Comparison of ENCODE assay signal across 24 cellular contexts in the genomic region with DNA sequence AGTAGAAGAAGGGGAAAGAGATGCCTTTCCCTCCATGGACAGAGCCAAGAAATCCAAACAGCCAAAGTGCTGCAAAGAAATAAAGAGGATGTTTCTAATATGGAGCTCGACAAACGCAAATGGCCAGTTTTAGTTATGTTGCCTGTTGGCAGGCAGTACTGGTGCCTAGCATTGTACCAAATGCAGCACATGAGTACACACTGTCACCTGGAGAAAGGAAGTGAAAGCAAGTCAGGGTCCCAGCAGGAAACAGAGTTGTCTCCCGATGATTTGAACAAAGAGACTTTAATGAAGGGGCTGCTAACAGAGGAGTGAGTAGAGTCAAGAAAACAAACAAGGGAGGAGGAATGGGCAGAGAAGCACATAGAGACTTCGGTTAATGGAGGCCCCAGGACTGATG.
"Had no signal": no experiment of that assay in that cellular context is flagged by ENCODE, and none has a peak within 500 bp of the region (broad histone marks: within the 10 kb centered on the region; RNA-seq: fewer than 3 reads in every experiment).

No MANE protein-coding gene starts in this region.

- H3K36me3 ChIP-seq: gastrocnemius medialis, left lung, lower lobe of right lung, neutrophil, spleen, stomach, thoracic aorta, transverse colon had no signal

- H3K4me3 ChIP-seq: gastrocnemius medialis, left lung, lower lobe of right lung, psoas muscle, spleen, stomach, thoracic aorta, transverse colon had no signal

- H3K4me3 Mint-ChIP-seq: immature natural killer cell, nephron had no signal

- H3K36me3 Mint-ChIP-seq: immature natural killer cell had no signal

- H3K9me3 ChIP-seq: gastrocnemius medialis, left lung, lower lobe of right lung, neutrophil, psoas muscle, stomach, thoracic aorta, transverse colon had no signal

- H3K4me1 ChIP-seq: gastrocnemius medialis, left lung, lower lobe of right lung, psoas muscle, spleen, stomach, transverse colon had no signal

- H3K27me3 ChIP-seq: gastrocnemius medialis, left lung, neutrophil, spleen, stomach, transverse colon had no signal

- ATAC-seq: esophagus mucosa, gastrocnemius medialis, left lung, lower lobe of right lung, psoas muscle, sciatic nerve had no signal

- H3K4me1 Mint-ChIP-seq: immature natural killer cell, nephron had no signal

- H3K27ac Mint-ChIP-seq: immature natural killer cell, nephron had no signal

- FAIRE-seq: endometrium, keratinocyte had no signal

- DNase-seq: effector memory CD4-positive, alpha-beta T cell; gastrocnemius medialis; immature natural killer cell; left lung; lower lobe of right lung; mesenchymal stem cell; midbrain; psoas muscle; retina; spleen; stimulated activated CD4-positive, alpha-beta T cell treated with anti-CD3 and anti-CD28 coated beads, Interleukin-15, amount 100 ng/mL, for 24 hours; stimulated activated CD4-positive, alpha-beta T cell treated with anti-CD3 and anti-CD28 coated beads, Interleukin-1b, Interleukin-23, amount 100 ng/mL, for 48 hours; stimulated activated CD4-positive, alpha-beta T cell treated with anti-CD3 and anti-CD28 coated beads, Interleukin-4, amount 100 ng/mL, for 24 hours; stimulated activated naive CD4-positive, alpha-beta T cell; stomach; substantia nigra; transverse colon had no signal

- H3K27ac ChIP-seq: gastrocnemius medialis, left lung, lower lobe of right lung, neutrophil, psoas muscle, spleen, stomach, thoracic aorta, transverse colon had no signal
